Comparison of ENCODE assay signal across 8 cellular contexts in the genomic region with DNA sequence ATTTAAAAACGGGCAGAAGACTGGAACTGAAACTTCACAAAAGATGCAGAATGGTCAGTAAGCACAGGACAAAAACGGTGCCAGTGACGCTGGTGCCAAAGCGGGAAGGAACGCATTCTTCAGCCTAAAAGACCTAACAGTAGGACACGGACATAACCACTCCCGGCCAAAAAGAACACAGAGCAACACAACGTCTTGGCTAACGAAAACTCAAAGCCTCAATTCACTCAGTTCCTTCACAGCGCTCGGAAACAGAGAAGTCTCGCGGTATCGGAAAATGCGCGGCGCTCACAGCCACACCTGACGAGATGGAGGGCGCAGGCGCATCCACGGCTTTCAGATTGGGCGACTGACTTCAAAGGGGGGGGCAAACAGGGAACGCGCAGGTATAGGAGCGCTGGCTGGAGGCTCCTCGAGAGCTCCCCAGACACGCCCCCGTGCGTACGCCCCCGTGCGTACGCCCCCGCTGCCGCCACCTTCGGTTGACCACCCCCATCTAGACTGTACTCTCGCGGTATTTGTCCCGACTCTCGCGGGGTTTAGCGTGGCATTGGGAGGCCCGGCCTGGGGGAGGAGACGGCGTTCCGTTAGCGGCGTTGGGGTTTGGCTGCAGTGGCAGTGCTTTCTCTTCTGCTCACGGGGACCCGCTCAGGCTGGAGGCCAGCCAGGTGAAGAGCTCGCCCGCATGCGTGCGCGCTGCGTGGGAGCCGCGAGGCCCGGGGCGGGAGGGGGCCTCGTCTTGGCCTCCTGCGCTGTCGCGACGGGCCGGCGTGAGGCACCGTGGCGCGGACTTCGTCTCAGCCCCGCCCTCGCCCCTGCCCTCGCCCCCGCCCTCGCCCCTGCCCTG. TPM values are rescaled to one million over a fixed set of nuclear protein-coding genes. Genes with fewer than 3 reads are reported as not detected.
A peak's percentile ranks its signal among the peaks of the same experiment; 100 is the strongest.
DNase-seq lines count a peak whose midpoint lies in the region; ATAC-seq, FAIRE-seq and TF ChIP-seq lines count a peak whose summit lies in the region.

A gene (plus strand): TSS at position 576 of the 847 bp plus-strand sequence. CDS start 321 bp downstream, outside the sequence.

- peak; percentile 78 for DNase-seq in NCI-H187 treated with DMSO at 0.1 percent for 48 hours (lab: John Stamatoyannopoulos, UW)
- DNase-seq in anterior cingulate cortex (lab: John Stamatoyannopoulos, UW), result peak; percentile 64 to 98 (median 91)
- DNase-seq in right atrium auricular region (ENCODE audit: low spot score), result peak; percentile 96
- DNase-seq in psoas muscle, result peak; percentile 97 to 99
- DNase-seq in urothelium cell line (ENCODE audit: low spot score), result peak; percentile 97

- H3K4me3 ChIP-seq in right atrium auricular region (peak within 1 kb of the TSS; percentile 64 to 96), psoas muscle (peak within 1 kb of the TSS; percentile 81)

- intact Hi-C loops in T-helper 2 cell treated with Interferon-gamma antibody and Interleukin-4, amounts not matched to agents 100 ng/mL and 5 ng/mL, for 36 hours (cut with micrococcal nuclease), result loop anchor here (1.0 kb wide), 4 partner anchors 10 to 173 kb away; a partner anchor contains a TSS
- intact Hi-C loops in psoas muscle (cut with DNase I), result no loop called here

- peak; percentile 75 for FAIRE-seq in urothelium cell line (lab: Jason Lieb, UNC)

- no peaks in the 10 kb centered on the region for H3K36me3 ChIP-seq in right atrium auricular region
- H3K36me3 ChIP-seq in psoas muscle (ENCODE audit: insufficient read depth in 1 of 2, low read depth in 1 of 2), result peaks cover 0 to under 1% of the 10 kb centered on the region in 2 donors

- H3K4me1 ChIP-seq in right atrium auricular region, result peaks cover 0 to 24% of the 10 kb centered on the region in 2 donors
- peaks cover 24% of the 10 kb centered on the region for H3K4me1 ChIP-seq in psoas muscle

- peak in 1 of 2 donors; percentile 23 for TF ChIP-seq CTCF in right atrium auricular region (IDR thresholded peaks at IDR 0.05)
- TF ChIP-seq CTCF in psoas muscle (IDR thresholded peaks at IDR 0.05), result no peak

- no peaks in the 10 kb centered on the region for H3K27me3 ChIP-seq in right atrium auricular region
- H3K27me3 ChIP-seq in psoas muscle (ENCODE audit: insufficient read depth in 3 of 3, low read length in 2 of 3), result no peaks in the 10 kb centered on the region

- WGBS in psoas muscle, 3 donors, result 0% methylated on average over 54 to 76 of the region's 76 CpGs

- H3K27ac ChIP-seq in right atrium auricular region, result peak within 1 kb of the TSS; percentile 98 to 99
- peak within 1 kb of the TSS; percentile 89 for H3K27ac ChIP-seq in psoas muscle

- peak; percentile 76 for ATAC-seq in GM18499 (IDR thresholded peaks at IDR 0.05; ENCODE audit: insufficient read depth, unreplicated experiment)
- ATAC-seq in HG02943 (IDR thresholded peaks at IDR 0.05; ENCODE audit: low read depth, unreplicated experiment), result peak; percentile 85
- peak; percentile 94 to 97 (median 96) for ATAC-seq in psoas muscle

- H3K9me3 ChIP-seq in right atrium auricular region, result peaks cover 0 to 7% of the 10 kb centered on the region in 2 donors
- no peaks in the 10 kb centered on the region for H3K9me3 ChIP-seq in psoas muscle

RNA-seq across cellular contexts. Expression of the gene that starts here (rescaled TPM):
- 106 and 109 TPM in 2 replicates for total RNA-seq in T-helper 2 cell treated with Interferon-gamma antibody and Interleukin-4, amounts not matched to agents 100 ng/mL and 5 ng/mL, for 36 hours
- 10 to 100 TPM; 14.1 to 20.4 TPM for total RNA-seq in right atrium auricular region
- total RNA-seq in psoas muscle, result 10 to 100 TPM; 12.9 to 23.0 (median 17.6) TPM
- polyA plus RNA-seq in psoas muscle, result 10 to 100 TPM in 2 of 3 donors, 1 to 10 TPM in 1; 9.0 to 14.1 (median 11.1) TPM

Comparison
In these comparisons a context has a peak if more than half of its experiments do, and no peak if none do; other contexts are left out.
1. Peak in every context shown above with its lines: DNase-seq, ATAC-seq, H3K4me3 ChIP-seq and H3K27ac ChIP-seq.